Comparison of ENCODE assay signal across 1 cellular context in the genomic region with DNA sequence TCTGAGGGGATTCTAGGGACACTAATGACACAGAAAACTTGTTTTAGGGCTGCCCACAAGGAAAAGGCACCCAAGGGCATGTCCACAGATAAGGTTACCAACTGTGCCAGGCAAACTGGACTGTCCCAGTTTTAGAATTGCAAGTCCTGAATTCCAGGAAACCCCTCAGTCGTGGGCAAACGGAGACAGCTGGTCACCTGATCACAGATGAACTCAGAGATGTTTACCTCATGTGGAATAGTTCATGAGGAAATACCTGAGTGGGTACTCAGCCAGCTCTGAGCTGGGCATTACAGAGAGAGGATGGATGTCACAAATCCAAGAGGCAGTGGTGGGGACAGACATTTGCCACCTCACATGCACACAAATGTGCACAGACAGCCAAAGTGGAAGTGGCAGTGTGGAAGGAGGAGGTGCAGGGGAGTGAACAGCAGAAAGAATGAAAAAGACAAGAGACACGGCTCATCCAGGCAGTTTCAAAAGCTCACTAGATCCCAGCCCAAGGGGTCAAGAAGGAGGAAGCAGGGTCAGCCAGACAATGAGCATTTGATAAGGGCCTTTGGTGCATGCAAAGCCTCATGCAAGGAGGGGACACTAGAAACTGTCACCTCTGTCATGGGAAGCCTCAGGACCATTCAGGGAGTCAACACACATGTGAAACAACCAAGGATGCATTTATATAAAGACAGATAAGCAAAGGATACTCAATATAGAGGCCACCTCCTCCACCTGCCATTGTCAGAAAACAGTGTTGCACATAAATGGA.
TF ChIP-seq lines count a peak whose summit lies in the region.

No MANE protein-coding gene starts in this region.

TF ChIP-seq in HEK293, 187 proteins besides CTCF, POLR2A, EP300 and RAD21 (continued from another document):
- TF ChIP-seq, protein P1, sequence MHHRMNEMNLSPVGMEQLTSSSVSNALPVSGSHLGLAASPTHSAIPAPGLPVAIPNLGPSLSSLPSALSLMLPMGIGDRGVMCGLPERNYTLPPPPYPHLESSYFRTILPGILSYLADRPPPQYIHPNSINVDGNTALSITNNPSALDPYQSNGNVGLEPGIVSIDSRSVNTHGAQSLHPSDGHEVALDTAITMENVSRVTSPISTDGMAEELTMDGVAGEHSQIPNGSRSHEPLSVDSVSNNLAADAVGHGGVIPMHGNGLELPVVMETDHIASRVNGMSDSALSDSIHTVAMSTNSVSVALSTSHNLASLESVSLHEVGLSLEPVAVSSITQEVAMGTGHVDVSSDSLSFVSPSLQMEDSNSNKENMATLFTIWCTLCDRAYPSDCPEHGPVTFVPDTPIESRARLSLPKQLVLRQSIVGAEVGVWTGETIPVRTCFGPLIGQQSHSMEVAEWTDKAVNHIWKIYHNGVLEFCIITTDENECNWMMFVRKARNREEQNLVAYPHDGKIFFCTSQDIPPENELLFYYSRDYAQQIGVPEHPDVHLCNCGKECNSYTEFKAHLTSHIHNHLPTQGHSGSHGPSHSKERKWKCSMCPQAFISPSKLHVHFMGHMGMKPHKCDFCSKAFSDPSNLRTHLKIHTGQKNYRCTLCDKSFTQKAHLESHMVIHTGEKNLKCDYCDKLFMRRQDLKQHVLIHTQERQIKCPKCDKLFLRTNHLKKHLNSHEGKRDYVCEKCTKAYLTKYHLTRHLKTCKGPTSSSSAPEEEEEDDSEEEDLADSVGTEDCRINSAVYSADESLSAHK (tag by site-specific recombination; IDR thresholded peaks at IDR 0.05): peak; percentile 97
TF ChIP-seq in HEK293: peak in this region for 1.
